8 cellular contexts compared by ENCODE assay signal in genomic region chr3:81218023-81218422, GRCh38.
DNase-seq lines count a peak whose midpoint lies in the region; ATAC-seq and TF ChIP-seq lines count a peak whose summit lies in the region.

No MANE protein-coding gene starts in this region.

- no peak for DNase-seq in GM10266 (ENCODE audit: extremely low spot score)
- no peak for DNase-seq in IMR-90
- DNase-seq in astrocyte of the spinal cord (ENCODE audit: low read depth, low spot score): peak; percentile 29
- DNase-seq in midbrain (lab: John Stamatoyannopoulos, UW): peak; percentile 33
- no peak for DNase-seq in CD4-positive, alpha-beta memory T cell
- no peak for DNase-seq in RPMI8226
- no peak for DNase-seq in central memory CD4-positive, alpha-beta T cell

- no peak overlapping the region for H4K91ac ChIP-seq in IMR-90 (ENCODE audit: insufficient read depth, low read depth, low read length)

- H2BK5ac ChIP-seq in IMR-90 (ENCODE audit: low read depth, low read length, poor library complexity, severe bottlenecking): no peak overlapping the region

- H3K9me1 ChIP-seq in IMR-90 (ENCODE audit: insufficient read depth, low read length): no peaks in the 10 kb centered on the region

- H2AFZ ChIP-seq in IMR-90 (replicated peaks; ENCODE audit: low read length, poor library complexity): no peak overlapping the region

- H3K9me3 ChIP-seq in IMR-90 (ENCODE audit: control insufficient read depth, insufficient read depth, low read length): 0 out of 2 replicates have a peak, but pooled peaks cover 3% of the 10 kb centered on the region
- H3K9me3 ChIP-seq in CD4-positive, alpha-beta memory T cell (ENCODE audit: control insufficient read depth in 1 of 2, low read length in 2 of 2): no peaks in the 10 kb centered on the region

- no peak overlapping the region for H3K27ac Mint-ChIP-seq in CD4-positive, alpha-beta memory T cell

- no peak overlapping the region for H4K8ac ChIP-seq in IMR-90 (ENCODE audit: low read depth in 2 of 2, low read length in 2 of 2)

- no peak overlapping the region for H3K4me3 Mint-ChIP-seq in CD4-positive, alpha-beta memory T cell

- no peaks in the 10 kb centered on the region for H3K27me3 Mint-ChIP-seq in CD4-positive, alpha-beta memory T cell

- no peaks in the 10 kb centered on the region for H3K36me3 Mint-ChIP-seq in CD4-positive, alpha-beta memory T cell

- no peak overlapping the region for H3K27ac ChIP-seq in IMR-90 (ENCODE audit: insufficient read depth, low read length)
- no peak overlapping the region for H3K27ac ChIP-seq in CD4-positive, alpha-beta memory T cell (ENCODE audit: low read depth, low read length)

- H3K79me1 ChIP-seq in IMR-90 (ENCODE audit: low read depth in 1 of 2, low read length in 2 of 2): no peaks in the 10 kb centered on the region

- CTCF ChIA-PET in IMR-90 (lab: Yijun Ruan, JAX): no interaction called here
- CTCF ChIA-PET in CD4-positive, alpha-beta memory T cell (lab: Charles Lee; ENCODE audit: partially characterized antibody): no interaction called here

- TF ChIP-seq CTCF in GM10266 (IDR thresholded peaks at IDR 0.05; ENCODE audit: control insufficient read depth, insufficient read depth, low read depth, missing control alignments) (peak; percentile 50), IMR-90 (conservative IDR thresholded peaks at IDR 0.05; ENCODE audit: low read depth, low read length) (0 out of 2 replicates have a peak, but pooled peaks have one; percentile 9), astrocyte of the spinal cord (IDR thresholded peaks at IDR 0.05; ENCODE audit: low read depth, low read length) (peak; percentile 63)

- POLR2A ChIA-PET in IMR-90 (lab: Charles Lee; ENCODE audit: unreplicated experiment): no interaction called here
- POLR2A ChIA-PET in CD4-positive, alpha-beta memory T cell (lab: Charles Lee; ENCODE audit: partially characterized antibody): no interaction called here

- H2AK5ac ChIP-seq in IMR-90 (ENCODE audit: low read depth, low read length): no peak overlapping the region

- no peak overlapping the region for H2BK120ac ChIP-seq in IMR-90 (ENCODE audit: low read depth, low read length)

- no peak overlapping the region for H3K4ac ChIP-seq in IMR-90 (ENCODE audit: low read depth, low read length)

- H3K14ac ChIP-seq in IMR-90 (replicated peaks; ENCODE audit: low read depth, low read length): no peak overlapping the region

- in situ Hi-C loops in IMR-90 (cut with MboI; ENCODE audit: low sequenced_read_pairs): no loop called here
- in situ Hi-C loops in astrocyte of the spinal cord (cut with HindIII; ENCODE audit: low sequenced_read_pairs): no loop called here

- no peak overlapping the region for H3K4me2 ChIP-seq in IMR-90 (ENCODE audit: low read depth, low read length)

- H2AK9ac ChIP-seq in IMR-90 (replicated peaks; ENCODE audit: low read depth, low read length, poor library complexity): no peak overlapping the region

- ATAC-seq in IMR-90 (ENCODE audit: low read depth) (no peak), GM18520 (IDR thresholded peaks at IDR 0.05; ENCODE audit: unreplicated experiment) (no peak)

- H3K18ac ChIP-seq in IMR-90 (ENCODE audit: low read depth, low read length): no peak overlapping the region

- H3K23ac ChIP-seq in IMR-90 (ENCODE audit: low read depth, low read length): no peak overlapping the region

- no peak for TF ChIP-seq RAD21 in IMR-90 (IDR thresholded peaks at IDR 0.05; ENCODE audit: low read length)

- TF ChIP-seq POLR2A in IMR-90 (IDR thresholded peaks at IDR 0.05; ENCODE audit: low read depth, low read length): no peak

- no peak overlapping the region for H3K9ac ChIP-seq in IMR-90 (ENCODE audit: low read depth, low read length)

- no peaks in the 10 kb centered on the region for H3K4me1 ChIP-seq in IMR-90 (ENCODE audit: control insufficient read depth, insufficient read depth, low read length)
- H3K4me1 ChIP-seq in CD4-positive, alpha-beta memory T cell (ENCODE audit: insufficient read depth, low read length): no peaks in the 10 kb centered on the region

- no TSS peak for BruUV-seq in IMR-90 (replicated peaks; lab: Mats Ljungman, UMichigan)

- intact Hi-C loops in IMR-90 (cut with micrococcal nuclease): no loop called here
- intact Hi-C loops in CD4-positive, alpha-beta memory T cell (cut with micrococcal nuclease): no loop called here

- no peak overlapping the region for H3K4me3 ChIP-seq in IMR-90 (ENCODE audit: insufficient read depth, low read depth, low read length)
- H3K4me3 ChIP-seq in astrocyte of the spinal cord (ENCODE audit: low read depth, low read length): no peak overlapping the region
- H3K4me3 ChIP-seq in CD4-positive, alpha-beta memory T cell (ENCODE audit: low read length in 2 of 2): no peak overlapping the region

- H3K56ac ChIP-seq in IMR-90 (ENCODE audit: extremely low read depth, insufficient read depth, low read length): no peak overlapping the region

- no peak overlapping the region for H2BK15ac ChIP-seq in IMR-90 (ENCODE audit: low read depth, low read length)

- H3K36me3 ChIP-seq in IMR-90 (ENCODE audit: control insufficient read depth, insufficient read depth, low read length): no peaks in the 10 kb centered on the region
- H3K36me3 ChIP-seq in CD4-positive, alpha-beta memory T cell (ENCODE audit: insufficient read depth, low read length): no peaks in the 10 kb centered on the region

- no peak overlapping the region for H4K5ac ChIP-seq in IMR-90 (ENCODE audit: low read depth, low read length)

- no peaks in the 10 kb centered on the region for H3K4me1 Mint-ChIP-seq in CD4-positive, alpha-beta memory T cell

- H3K9me3 Mint-ChIP-seq in CD4-positive, alpha-beta memory T cell: peaks cover 0 to 12% (median 3%) of the 10 kb centered on the region in 8 donors

- H2BK20ac ChIP-seq in IMR-90 (ENCODE audit: low read depth, low read length): no peak overlapping the region

- H4K20me1 ChIP-seq in IMR-90 (ENCODE audit: insufficient read depth, low read length): no peaks in the 10 kb centered on the region

- dilution Hi-C loops in IMR-90 (cut with HindIII; ENCODE audit: low sequenced_read_pairs, unreplicated experiment): no loop called here

- no peaks in the 10 kb centered on the region for H3K27me3 ChIP-seq in IMR-90 (ENCODE audit: control insufficient read depth, insufficient read depth, low read length)
- H3K27me3 ChIP-seq in CD4-positive, alpha-beta memory T cell (ENCODE audit: insufficient read depth, low read length): no peaks in the 10 kb centered on the region

- no CpG with 5 or more reads among the region's 1 CpG for WGBS in IMR-90 (ENCODE audit: extremely low coverage in 2 of 2, insufficient read length in 1 of 2), 2 experiments

TF ChIP-seq in IMR-90, 13 proteins besides CTCF, POLR2A, EP300 and RAD21:
- TF ChIP-seq FOS (IDR thresholded peaks at IDR 0.05; ENCODE audit: low read depth, low read length) (no peak), SMC3 (IDR thresholded peaks at IDR 0.05; ENCODE audit: low read depth, low read length) (no peak), NFE2L2 (IDR thresholded peaks at IDR 0.05; ENCODE audit: low read depth, low read length) (no peak), MAZ (IDR thresholded peaks at IDR 0.05; ENCODE audit: borderline replicate concordance, low read depth, low read length) (no peak), MXI1 (IDR thresholded peaks at IDR 0.05; ENCODE audit: borderline replicate concordance, low read depth, low read length) (no peak), CEBPB (IDR thresholded peaks at IDR 0.05; ENCODE audit: low read depth, low read length) (no peak), RFX5 (IDR thresholded peaks at IDR 0.05; ENCODE audit: low read depth, low read length) (no peak), CHD1 (IDR thresholded peaks at IDR 0.05; ENCODE audit: low read depth, low read length) (no peak)

Comparison
In these comparisons a context has a peak if more than half of its experiments do, and no peak if none do; other contexts are left out.
1. DNase-seq: peak in astrocyte of the spinal cord (single experiment) and midbrain (single experiment); none in GM10266 (single experiment), IMR-90 (single experiment), CD4-positive, alpha-beta memory T cell (0 of 5), RPMI8226 (single experiment) and central memory CD4-positive, alpha-beta T cell (single experiment).
2. CTCF ChIP-seq: peak in every context shown above with its lines; median percentile 63 in astrocyte of the spinal cord; 50 in GM10266; 9 in IMR-90.